8 cellular contexts compared by ENCODE assay signal in genomic region chr10:3784510-3785250, GRCh38. TPM values are rescaled to one million over a fixed set of nuclear protein-coding genes. Genes with fewer than 3 reads are reported as not detected.
DNase-seq lines count a peak whose midpoint lies in the region; ATAC-seq and TF ChIP-seq lines count a peak whose summit lies in the region.

Gene KLF6, minus strand, starts transcription at chr10:3785209. Its CDS starts 195 bp downstream, at chr10:3785014.

- POLR2A ChIA-PET in activated CD8-positive, alpha-beta T cell treated with anti-CD3 and anti-CD28 coated beads, Interleukin-2, amount 10 ng/mL, durations not matched to agents 7 days and 5 days (lab: Charles Lee) = interaction anchor here (0.6 to 6.8 kb wide), 83 partner anchors 8 to 1839 kb away, joined by 3 to 658 read pairs (median 4); no protein-coding TSS in a partner anchor

- H3K4me1 Mint-ChIP-seq in activated CD8-positive, alpha-beta T cell treated with anti-CD3 and anti-CD28 coated beads, Interleukin-2, amount 10 ng/mL, durations not matched to agents 7 days and 5 days (ENCODE audit: low read depth) = peaks cover 50% of the 10 kb centered on the region
- H3K4me1 Mint-ChIP-seq in neural crest cell = peaks cover 43% of the 10 kb centered on the region

- H3K27ac Mint-ChIP-seq in activated CD8-positive, alpha-beta T cell treated with anti-CD3 and anti-CD28 coated beads, Interleukin-2, amount 10 ng/mL, durations not matched to agents 7 days and 5 days = peak within 1 kb of the TSS; percentile 98
- H3K27ac Mint-ChIP-seq in neural crest cell (ENCODE audit: unreplicated experiment) = peak within 1 kb of the TSS; percentile 98

- ATAC-seq in GM19035 (IDR thresholded peaks at IDR 0.05; ENCODE audit: unreplicated experiment) = peak; percentile 5
- ATAC-seq in HG03571 (IDR thresholded peaks at IDR 0.05; ENCODE audit: unreplicated experiment) = peak; percentile 1
- ATAC-seq in activated CD8-positive, alpha-beta T cell treated with anti-CD3 and anti-CD28 coated beads, Interleukin-2, amount 10 ng/mL, durations not matched to agents 7 days and 5 days = no peak
- ATAC-seq in foreskin keratinocyte = no peak

- CTCF ChIA-PET in activated CD8-positive, alpha-beta T cell treated with anti-CD3 and anti-CD28 coated beads, Interleukin-2, amount 10 ng/mL, durations not matched to agents 7 days and 5 days (lab: Charles Lee) = interaction anchor here (1.0 to 3.0 kb wide), 10 partner anchors 14 to 336 kb away, joined by 3 to 20 read pairs (median 3); no protein-coding TSS in a partner anchor

- TF ChIP-seq CTCF in C4-2B (conservative IDR thresholded peaks at IDR 0.05) (no peak), foreskin keratinocyte (conservative IDR thresholded peaks at IDR 0.05) (no peak), neural crest cell (conservative IDR thresholded peaks at IDR 0.05) (no peak)

- H3K36me3 Mint-ChIP-seq in activated CD8-positive, alpha-beta T cell treated with anti-CD3 and anti-CD28 coated beads, Interleukin-2, amount 10 ng/mL, durations not matched to agents 7 days and 5 days (ENCODE audit: low read depth) = peaks cover 52% of the 10 kb centered on the region
- peaks cover 12% of the 10 kb centered on the region for H3K36me3 Mint-ChIP-seq in neural crest cell (ENCODE audit: low read depth)

- peaks cover 2% of the 10 kb centered on the region for H3K9me3 Mint-ChIP-seq in activated CD8-positive, alpha-beta T cell treated with anti-CD3 and anti-CD28 coated beads, Interleukin-2, amount 10 ng/mL, durations not matched to agents 7 days and 5 days (ENCODE audit: insufficient read depth)
- H3K9me3 Mint-ChIP-seq in neural crest cell = peaks cover 2% of the 10 kb centered on the region

- H3K4me1 ChIP-seq in foreskin keratinocyte = peaks cover 8% of the 10 kb centered on the region

- H3K27me3 ChIP-seq in foreskin keratinocyte = no peaks in the 10 kb centered on the region

- DNase-seq in activated CD8-positive, alpha-beta T cell treated with anti-CD3 and anti-CD28 coated beads, Interleukin-2, amount 10 ng/mL, durations not matched to agents 7 days and 5 days = no peak
- DNase-seq in foreskin keratinocyte (no peak), neural crest cell (ENCODE audit: low read depth, low spot score) (peak; percentile 39), NCI-H345 (lab: John Stamatoyannopoulos, UW) (no peak), HPDE6-E6E7 (ENCODE audit: extremely low spot score) (no peak)

- peak within 1 kb of the TSS; percentile 95 for H3K4me3 Mint-ChIP-seq in activated CD8-positive, alpha-beta T cell treated with anti-CD3 and anti-CD28 coated beads, Interleukin-2, amount 10 ng/mL, durations not matched to agents 7 days and 5 days
- peak within 1 kb of the TSS; percentile 94 for H3K4me3 Mint-ChIP-seq in neural crest cell

- H3K27me3 Mint-ChIP-seq in activated CD8-positive, alpha-beta T cell treated with anti-CD3 and anti-CD28 coated beads, Interleukin-2, amount 10 ng/mL, durations not matched to agents 7 days and 5 days (ENCODE audit: low read depth) = no peaks in the 10 kb centered on the region
- peaks cover 2% of the 10 kb centered on the region for H3K27me3 Mint-ChIP-seq in neural crest cell (ENCODE audit: low read depth)

- peak within 1 kb of the TSS; percentile 98 for H3K27ac ChIP-seq in C4-2B
- H3K27ac ChIP-seq in foreskin keratinocyte = peak within 1 kb of the TSS; percentile 99

RNA-seq across cellular contexts. Expression of gene KLF6, which starts in this region (rescaled TPM):
- total RNA-seq in activated CD8-positive, alpha-beta T cell treated with anti-CD3 and anti-CD28 coated beads, Interleukin-2, amount 10 ng/mL, durations not matched to agents 7 days and 5 days = 100 to 1,000 TPM; 208 to 215 TPM
- total RNA-seq in foreskin keratinocyte (133 and 156 TPM in 2 replicates), neural crest cell (38.6 and 40.2 TPM in 2 replicates)
- polyA plus RNA-seq in foreskin keratinocyte = 42.0 and 42.5 TPM in 2 replicates

Comparison
In these comparisons a context has a peak if more than half of its experiments do, and no peak if none do; other contexts are left out.
1. ATAC-seq: peak in GM19035 (single experiment) and HG03571 (single experiment); none in activated CD8-positive, alpha-beta T cell treated with anti-CD3 and anti-CD28 coated beads, Interleukin-2, amount 10 ng/mL, durations not matched to agents 7 days and 5 days (single experiment) and foreskin keratinocyte (single experiment).